Comparison of ENCODE assay signal across 14 cellular contexts in genomic region chr9:90900130-90900529, GRCh38.
DNase-seq lines count a peak whose midpoint lies in the region; ATAC-seq and TF ChIP-seq lines count a peak whose summit lies in the region.
"Had no signal": no experiment of that assay in that cellular context is flagged by ENCODE, and none has a peak within 500 bp of the region (broad histone marks: within the 10 kb centered on the region; RNA-seq: fewer than 3 reads in every experiment).

No MANE protein-coding gene starts in this region.

- no peaks in the 10 kb centered on the region for H3K9me3 ChIP-seq in psoas muscle

- DNase-seq in G401 (ENCODE audit: low spot score), result peak; percentile 94
- no peak for DNase-seq in brain microvascular endothelial cell
- DNase-seq in left ventricle myocardium superior, result peak; percentile 78
- DNase-seq in psoas muscle, result peak; percentile 26 to 71
- no peak for DNase-seq in NCI-H1417 (lab: John Stamatoyannopoulos, UW)
- DNase-seq in HuH-7.5 (ENCODE audit: low spot score), result no peak
- DNase-seq: activated naive CD8-positive, alpha-beta T cell treated with anti-CD3 and anti-CD28 coated beads for 36 hours; CD4-positive, alpha-beta T cell; cortex of kidney; NCI-H2227 treated with DMSO at 0.1 percent for 48 hours had no signal

- intact Hi-C loops in left ventricle myocardium superior (cut with micrococcal nuclease), result no loop called here
- intact Hi-C loops in psoas muscle (cut with DNase I), result no loop called here

- H3K4me1 ChIP-seq in psoas muscle, result peaks cover 4% of the 10 kb centered on the region

- TF ChIP-seq CTCF in brain microvascular endothelial cell (IDR thresholded peaks at IDR 0.05; ENCODE audit: low read depth, low read length, missing control alignments), result peak; percentile 49
- TF ChIP-seq CTCF in psoas muscle (IDR thresholded peaks at IDR 0.05), result peak; percentile 58

- H3K36me3 ChIP-seq in brain microvascular endothelial cell (replicated peaks) (no peaks in the 10 kb centered on the region), psoas muscle (ENCODE audit: insufficient read depth in 1 of 2, low read depth in 1 of 2) (no peaks in the 10 kb centered on the region)

- H3K27ac ChIP-seq in brain microvascular endothelial cell (no peak overlapping the region), psoas muscle (no peak overlapping the region)

- WGBS in psoas muscle, 3 donors, result 31 to 55% (median 46%) methylated on average over 5 of the region's 5 CpGs

- in situ Hi-C loops in G401 (cut with HindIII; ENCODE audit: low sequenced_read_pairs), result no loop called here
- in situ Hi-C loops in brain microvascular endothelial cell (cut with HindIII; ENCODE audit: low pct_ligation_motif_present, low sequenced_read_pairs), result loop anchor here (25.0 kb wide), 1 partner anchor 762 kb away; no protein-coding TSS in a partner anchor

- ATAC-seq in left ventricle myocardium superior (peak; percentile 96), psoas muscle (peak; percentile 85 to 95 (median 92)), GM19324 (IDR thresholded peaks at IDR 0.05; ENCODE audit: low FRiP score, unreplicated experiment) (no peak), HG03469 (IDR thresholded peaks at IDR 0.05; ENCODE audit: unreplicated experiment) (no peak)
- ATAC-seq: esophagus mucosa, sciatic nerve had no signal

- H3K27me3 ChIP-seq in brain microvascular endothelial cell (replicated peaks) (no peaks in the 10 kb centered on the region), psoas muscle (ENCODE audit: insufficient read depth in 3 of 3, low read length in 2 of 3) (no peaks in the 10 kb centered on the region)

- H3K4me3 ChIP-seq in brain microvascular endothelial cell (ENCODE audit: low read depth, low read length) (no peak overlapping the region), psoas muscle (no peak overlapping the region)

Comparison
In these comparisons a context has a peak if more than half of its experiments do, and no peak if none do; other contexts are left out.
1. DNase-seq: peak in G401 (single experiment), left ventricle myocardium superior (single experiment) and psoas muscle (2 of 2); none in brain microvascular endothelial cell (single experiment), NCI-H1417 (0 of 3) and HuH-7.5 (single experiment).
2. ATAC-seq: peak in left ventricle myocardium superior (single experiment) and psoas muscle (4 of 4); none in GM19324 (single experiment) and HG03469 (single experiment).